ENCODE assay signal across 8 cellular contexts in genomic region chr17:80774146-80774545, GRCh38.
DNase-seq lines count a peak whose midpoint lies in the region; TF ChIP-seq lines count a peak whose summit lies in the region.

No MANE protein-coding gene starts in this region.

- H3K36me3 ChIP-seq in esophagus muscularis mucosa (peaks cover 0 to 15% (median 6%) of the 10 kb centered on the region in 4 donors), stomach smooth muscle (ENCODE audit: control insufficient read depth in 2 of 2, insufficient read depth in 2 of 2, low read length in 2 of 2) (peaks cover 2 to 3% of the 10 kb centered on the region in 2 donors)

- H3K4me3 ChIP-seq in esophagus muscularis mucosa (no peak overlapping the region), stomach smooth muscle (ENCODE audit: low read length in 2 of 2) (no peak overlapping the region)

- WGBS in esophagus muscularis mucosa, result 87% methylated on average over 20 of the region's 20 CpGs

- no peaks in the 10 kb centered on the region for H3K9me3 Mint-ChIP-seq in activated T-cell treated with anti-CD3 and anti-CD28 coated beads, Interleukin-2, amount 50 U/mL, for 24 hours

- H3K27ac ChIP-seq in esophagus muscularis mucosa (replicated peaks in 1 of 4) (peak overlapping the region; percentile 72 to 86 (median 80)), stomach smooth muscle (ENCODE audit: low read length) (peak overlapping the region; percentile 89)

- H3K4me1 Mint-ChIP-seq in activated T-cell treated with anti-CD3 and anti-CD28 coated beads, Interleukin-2, amount 50 U/mL, for 24 hours (ENCODE audit: low read depth), result peaks cover 65% of the 10 kb centered on the region

- no peak for TF ChIP-seq POLR2A in esophagus muscularis mucosa (IDR thresholded peaks at IDR 0.05; ENCODE audit: low read depth)

- no peak for TF ChIP-seq CTCF in esophagus muscularis mucosa (IDR thresholded peaks at IDR 0.05)

- H3K27ac Mint-ChIP-seq in activated T-cell treated with anti-CD3 and anti-CD28 coated beads, Interleukin-2, amount 50 U/mL, for 24 hours, result peak overlapping the region; percentile 87

- H3K9me3 ChIP-seq in esophagus muscularis mucosa (no peaks in the 10 kb centered on the region), stomach smooth muscle (ENCODE audit: control insufficient read depth in 2 of 2, low read length in 2 of 2) (no peaks in the 10 kb centered on the region)

- peak overlapping the region; percentile 57 to 66 for H3K9ac ChIP-seq in stomach smooth muscle (ENCODE audit: low read length in 2 of 2)

- no peaks in the 10 kb centered on the region for H3K27me3 Mint-ChIP-seq in activated T-cell treated with anti-CD3 and anti-CD28 coated beads, Interleukin-2, amount 50 U/mL, for 24 hours

- DNase-seq in activated T-cell treated with anti-CD3 and anti-CD28 coated beads, Interleukin-2, amount 50 U/mL, for 24 hours, result peak; percentile 28
- no peak for DNase-seq in activated T-cell treated with anti-CD3 and anti-CD28 coated beads, Interleukin-2, amount 50 U/mL, for 1 hour
- DNase-seq in NCI-H524 (lab: John Stamatoyannopoulos, UW), result peak; percentile 95 to 99
- DNase-seq in esophagus muscularis mucosa (ENCODE audit: extremely low spot score), result no peak
- DNase-seq in occipital lobe (lab: John Stamatoyannopoulos, UW), result no peak
- no peak for DNase-seq in cerebellar nuclear complex (lab: John Stamatoyannopoulos, UW)
- no peak for DNase-seq in NCI-H226

- peaks cover 74% of the 10 kb centered on the region for H3K36me3 Mint-ChIP-seq in activated T-cell treated with anti-CD3 and anti-CD28 coated beads, Interleukin-2, amount 50 U/mL, for 24 hours (ENCODE audit: low read depth)

- no peak for TF ChIP-seq EP300 in esophagus muscularis mucosa (IDR thresholded peaks at IDR 0.05)

- H3K4me3 Mint-ChIP-seq in activated T-cell treated with anti-CD3 and anti-CD28 coated beads, Interleukin-2, amount 50 U/mL, for 24 hours, result peak overlapping the region; percentile 49

- intact Hi-C loops in esophagus muscularis mucosa (cut with DNase I), result loop anchor here (10.0 kb wide), 1 partner anchor 61 kb away; no protein-coding TSS in a partner anchor

- no peaks in the 10 kb centered on the region for H3K27me3 ChIP-seq in esophagus muscularis mucosa
- no peaks in the 10 kb centered on the region for H3K27me3 ChIP-seq in stomach smooth muscle (ENCODE audit: control insufficient read depth in 1 of 2, insufficient read depth in 2 of 2, low read length in 2 of 2)

- H3K4me1 ChIP-seq in esophagus muscularis mucosa (peaks cover 12 to 51% (median 34%) of the 10 kb centered on the region in 4 donors), stomach smooth muscle (ENCODE audit: control insufficient read depth, insufficient read depth, low read length) (peaks cover 29% of the 10 kb centered on the region)

Comparison
In these comparisons a context has a peak if more than half of its experiments do, and no peak if none do; other contexts are left out.
1. DNase-seq: peak in activated T-cell treated with anti-CD3 and anti-CD28 coated beads, Interleukin-2, amount 50 U/mL, for 24 hours (single experiment) and NCI-H524 (2 of 2); none in activated T-cell treated with anti-CD3 and anti-CD28 coated beads, Interleukin-2, amount 50 U/mL, for 1 hour (single experiment), esophagus muscularis mucosa (single experiment), occipital lobe (single experiment), cerebellar nuclear complex (0 of 2) and NCI-H226 (single experiment).